10 cellular contexts compared by ENCODE assay signal in the genomic region with DNA sequence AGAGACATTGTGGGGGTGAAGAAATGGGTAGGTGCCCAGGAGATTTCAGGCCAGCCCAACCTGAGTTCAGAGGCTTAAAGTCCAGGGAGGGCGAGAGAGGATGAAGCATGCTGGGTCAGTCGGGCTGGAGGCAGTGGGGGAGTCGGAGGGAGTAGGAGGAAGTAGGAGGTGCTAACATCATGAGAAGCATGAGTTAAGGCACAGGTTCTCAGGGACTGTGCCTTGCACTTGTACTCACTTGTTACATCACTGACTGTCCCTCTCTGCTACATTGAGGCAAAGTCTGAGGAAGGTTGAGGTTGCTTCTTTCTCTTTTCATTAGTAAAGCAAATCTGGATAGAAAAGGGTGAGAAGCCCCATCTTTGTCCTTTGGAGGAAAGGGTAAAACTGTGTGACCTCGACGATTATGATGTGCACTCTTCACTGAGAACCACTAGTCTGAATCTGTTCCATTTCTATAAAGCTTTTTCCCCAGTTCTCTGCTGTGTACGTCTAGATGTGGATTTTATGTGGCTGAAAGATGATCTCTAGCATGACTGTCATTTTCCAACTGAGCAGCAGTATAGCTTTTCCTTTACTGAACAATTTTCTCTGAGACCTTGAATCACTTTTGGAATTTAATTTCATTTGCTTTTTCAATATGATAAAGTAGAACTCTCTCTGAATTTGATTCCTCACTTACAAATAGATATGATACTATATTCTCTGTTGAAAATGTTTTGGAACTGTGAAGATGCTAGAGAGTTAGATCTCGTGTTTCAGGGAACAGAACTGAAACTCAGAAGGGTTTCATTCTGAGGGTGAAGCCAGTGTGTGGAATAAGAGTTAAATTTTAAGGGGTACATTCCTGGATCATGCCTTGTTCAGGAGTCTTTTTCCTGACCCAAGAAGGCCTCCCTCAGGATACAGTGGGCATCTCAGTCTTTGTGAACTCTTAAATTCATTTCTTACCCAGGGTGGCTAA.
DNase-seq lines count a peak whose midpoint lies in the region; ATAC-seq and TF ChIP-seq lines count a peak whose summit lies in the region.
"Had no signal": no experiment of that assay in that cellular context is flagged by ENCODE, and none has a peak within 500 bp of the region (broad histone marks: within the 10 kb centered on the region; RNA-seq: fewer than 3 reads in every experiment).

No MANE protein-coding gene starts in this region.

- H3K4me3 ChIP-seq in coronary artery, result no peak overlapping the region
- no peak overlapping the region for H3K4me3 ChIP-seq in OCI-LY7 (ENCODE audit: low read depth, low read length, poor library complexity, severe bottlenecking)

- no peaks in the 10 kb centered on the region for H3K36me3 ChIP-seq in OCI-LY7 (ENCODE audit: insufficient read depth, low read length)

- H3K4me1 ChIP-seq in OCI-LY7 (ENCODE audit: insufficient read depth, low read length, poor library complexity, severe bottlenecking), result no peaks in the 10 kb centered on the region

- CTCF ChIA-PET in OCI-LY7 (lab: Charles Lee; ENCODE audit: unreplicated experiment), result no interaction called here

- intact Hi-C loops in OCI-LY7 (cut with micrococcal nuclease; ENCODE audit: unreplicated experiment), result no loop called here

- no peaks in the 10 kb centered on the region for H3K79me2 ChIP-seq in OCI-LY7 (ENCODE audit: insufficient read depth, low read depth, low read length)

- ATAC-seq in HG03354 (IDR thresholded peaks at IDR 0.05; ENCODE audit: poor library complexity, severe bottlenecking, unreplicated experiment), result peak; percentile 55
- peak; percentile 84 for ATAC-seq in stimulated activated naive CD8-positive, alpha-beta T cell treated with anti-CD3 and anti-CD28 coated beads, Interleukin-15, Interleukin-2, amounts not matched to agents 100 U/mL and 50 U/mL, for 24 hours

- POLR2A ChIA-PET in OCI-LY7 (lab: Charles Lee), result no interaction called here

- no TSS peak for BruUV-seq in OCI-LY7 (replicated peaks; lab: Mats Ljungman, UMichigan)

- H3K4me2 ChIP-seq in OCI-LY7 (ENCODE audit: low read length), result no peak overlapping the region

- TF ChIP-seq CTCF in coronary artery (IDR thresholded peaks at IDR 0.05), result no peak
- no peak for TF ChIP-seq CTCF in OCI-LY7 (conservative IDR thresholded peaks at IDR 0.05; ENCODE audit: low read length)

- no peaks in the 10 kb centered on the region for H3K9me2 ChIP-seq in OCI-LY7 (ENCODE audit: insufficient read depth, low read length)

- no peaks in the 10 kb centered on the region for H4K20me1 ChIP-seq in OCI-LY7 (ENCODE audit: insufficient read depth, low read length)

- DNase-seq in NCI-H2171 treated with DMSO at 0.1 percent for 48 hours (lab: John Stamatoyannopoulos, UW) (peak; percentile 39), NCI-H2171 (lab: John Stamatoyannopoulos, UW) (no peak), coronary artery (ENCODE audit: low spot score) (no peak), OCI-LY7 (ENCODE audit: low spot score) (no peak), pons (ENCODE audit: low spot score) (no peak), DMS53 (lab: John Stamatoyannopoulos, UW) (no peak)
- no peak for DNase-seq in stimulated activated naive CD8-positive, alpha-beta T cell treated with anti-CD3 and anti-CD28 coated beads, Interleukin-15, Interleukin-2, amounts not matched to agents 100 U/mL and 50 U/mL, for 24 hours
- DNase-seq: activated gamma-delta T cell treated with Interleukin-2 at 50 U/mL for 16 hours; effector CD4-positive, alpha-beta T cell had no signal

- no peak overlapping the region for H2AFZ ChIP-seq in OCI-LY7 (ENCODE audit: low read length)

- H3K9me3 ChIP-seq in OCI-LY7 (ENCODE audit: low read length), result no peaks in the 10 kb centered on the region

- H3K27ac ChIP-seq in coronary artery (peak overlapping the region; percentile 58 to 89), OCI-LY7 (ENCODE audit: low read depth, low read length, poor library complexity, severe bottlenecking) (no peak overlapping the region)
